8 cellular contexts compared by ENCODE assay signal in the genomic region with DNA sequence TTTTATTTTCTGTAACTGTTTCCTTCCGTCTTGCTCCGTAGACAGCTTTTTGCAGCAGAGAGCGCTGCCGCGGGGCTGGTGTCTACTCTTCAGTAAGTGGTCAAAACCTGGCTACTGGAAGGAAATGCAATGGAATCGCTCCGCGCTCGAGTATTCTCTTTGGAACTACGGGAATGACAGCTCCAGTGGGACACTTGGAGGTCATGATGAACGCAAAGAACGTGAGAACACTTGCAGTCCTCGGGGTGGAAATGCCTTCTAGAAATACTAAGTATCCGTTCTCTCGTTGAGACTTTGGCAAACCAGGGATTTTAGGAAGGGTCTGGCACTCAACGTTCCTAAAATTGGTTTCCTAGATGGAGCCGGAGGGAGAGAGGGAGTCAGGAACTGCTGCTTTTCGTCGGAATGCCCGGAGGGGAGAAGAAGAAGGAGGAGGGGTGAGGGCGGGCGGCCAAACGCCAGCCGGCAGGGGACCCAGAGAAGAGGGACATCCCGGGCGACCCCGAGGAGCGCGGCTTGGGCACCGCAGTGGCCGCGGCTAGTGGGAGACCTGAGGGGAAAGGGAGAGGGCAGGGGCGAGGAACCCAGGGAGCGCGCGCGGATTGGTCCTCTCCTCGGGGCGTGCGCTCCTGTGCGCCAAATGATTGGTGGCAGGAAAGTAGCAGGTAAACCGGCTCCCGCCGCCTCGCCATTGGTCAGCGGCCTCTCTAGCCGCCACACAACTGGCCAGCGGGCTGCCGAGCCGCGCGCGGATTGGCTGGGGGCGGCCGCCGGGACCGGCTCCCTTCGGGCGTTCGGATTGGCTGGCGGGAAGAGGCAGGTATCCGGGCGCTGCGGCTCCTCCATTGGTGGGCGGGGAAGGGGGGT. TPM values are rescaled to one million over a fixed set of nuclear protein-coding genes. Genes with fewer than 3 reads are reported as not detected.
DNase-seq lines count a peak whose midpoint lies in the region; ATAC-seq, FAIRE-seq and TF ChIP-seq lines count a peak whose summit lies in the region.

No MANE protein-coding gene starts in this region.

- ATAC-seq in GM18867 (IDR thresholded peaks at IDR 0.05; ENCODE audit: unreplicated experiment) (peak; percentile 87), HG03097 (IDR thresholded peaks at IDR 0.05; ENCODE audit: low FRiP score, unreplicated experiment) (peak; percentile 85), activated B cell treated with CpG ODN at 0.5 μM for 24 hours (ENCODE audit: low read depth) (peak; percentile 87)

- H3K27ac Mint-ChIP-seq in activated B cell treated with CpG ODN at 0.5 μM for 24 hours, result peak overlapping the region; percentile 82

- peak overlapping the region; percentile 97 for H3K4me3 Mint-ChIP-seq in activated B cell treated with CpG ODN at 0.5 μM for 24 hours

- intact Hi-C loops in activated B cell treated with CpG ODN at 0.5 μM for 24 hours (cut with micrococcal nuclease), result loop anchor here (1.0 to 5.0 kb wide), 7 partner anchors 39 to 1695 kb away; a partner anchor contains a TSS

- TF ChIP-seq CTCF in activated B cell treated with CpG ODN at 0.5 μM for 24 hours (IDR thresholded peaks at IDR 0.05), result no peak

- peaks cover 6% of the 10 kb centered on the region for H3K27me3 Mint-ChIP-seq in activated B cell treated with CpG ODN at 0.5 μM for 24 hours

- FAIRE-seq in A204.1 (lab: Jason Lieb, UNC), result peak; percentile 37

- peak; percentile 97 for DNase-seq in NCI-H2196 (lab: John Stamatoyannopoulos, UW; ENCODE audit: unreplicated experiment)
- peak; percentile 92 for DNase-seq in activated B cell treated with CpG ODN at 0.5 μM for 24 hours
- peak; percentile 98 for DNase-seq in central memory CD4-positive, alpha-beta T cell
- peak; percentile 93 for DNase-seq in inferior parietal cortex (ENCODE audit: extremely low spot score)
- DNase-seq in smooth muscle cell of the brain vasculature (ENCODE audit: low read depth, low spot score), result peak; percentile 89

- CTCF ChIA-PET in activated B cell treated with CpG ODN at 0.5 μM for 24 hours (lab: Charles Lee), result no interaction called here

- H3K4me1 Mint-ChIP-seq in activated B cell treated with CpG ODN at 0.5 μM for 24 hours, result peaks cover 36% of the 10 kb centered on the region

- peaks cover 8% of the 10 kb centered on the region for H3K36me3 Mint-ChIP-seq in activated B cell treated with CpG ODN at 0.5 μM for 24 hours (ENCODE audit: low read depth)

- H3K9me3 Mint-ChIP-seq in activated B cell treated with CpG ODN at 0.5 μM for 24 hours, result no peaks in the 10 kb centered on the region

- POLR2A ChIA-PET in activated B cell treated with CpG ODN at 0.5 μM for 24 hours (lab: Charles Lee), result interaction anchor here (0.9 to 1.1 kb wide), 4 partner anchors 37 to 186 kb away, joined by 3 to 5 read pairs (median 3); a partner anchor contains a TSS

RNA-seq across cellular contexts. Expression of a gene that starts 0.5 kb away (rescaled TPM):
- 21.9 and 30.1 TPM in 2 replicates for total RNA-seq in activated B cell treated with CpG ODN at 0.5 μM for 24 hours

Comparison
In these comparisons a context has a peak if more than half of its experiments do, and no peak if none do; other contexts are left out.
1. Peak in every context shown above with its lines: DNase-seq and ATAC-seq.